Comparison of ENCODE assay signal across 16 cellular contexts in the genomic region with DNA sequence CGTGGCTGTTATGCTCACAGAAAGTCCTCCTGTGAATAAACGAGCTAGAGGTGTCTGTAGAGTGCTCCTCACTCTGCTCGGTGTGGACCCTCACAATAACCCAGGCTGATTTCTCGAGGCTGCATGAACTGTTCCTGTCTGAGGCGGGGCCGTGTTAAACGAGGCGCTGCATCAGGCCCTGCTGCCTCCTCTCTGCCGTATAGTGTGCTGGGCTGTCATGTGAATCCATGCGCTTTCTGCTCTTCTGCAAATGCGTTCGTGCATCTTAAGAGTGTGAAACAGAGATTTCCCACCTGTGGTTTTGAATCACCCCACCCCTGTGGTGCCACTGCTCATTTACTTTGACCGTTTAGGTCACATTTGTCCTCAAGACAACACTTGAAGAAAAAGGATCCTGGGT.
"Had no signal": no experiment of that assay in that cellular context is flagged by ENCODE, and none has a peak within 500 bp of the region (broad histone marks: within the 10 kb centered on the region; RNA-seq: fewer than 3 reads in every experiment).

No MANE protein-coding gene starts in this region.

- H3K4me3 ChIP-seq: breast epithelium, dorsolateral prefrontal cortex, thyroid gland, vagina had no signal

- DNase-seq: activated CD4-positive, alpha-beta T cell treated with anti-CD3 and anti-CD28 coated beads, Interleukin-2, amount 50 U/mL, for 48 hours; activated gamma-delta T cell treated with Interleukin-2 at 50 U/mL for 16 hours; activated naive CD8-positive, alpha-beta T cell treated with anti-CD3 and anti-CD28 coated beads, Interleukin-2, amount 10 ng/mL, durations not matched to agents 7 days and 5 days; activated T-cell treated with anti-CD3 and anti-CD28 coated beads, Interleukin-2, amount 50 U/mL, for 48 hours; anterior cingulate cortex; dorsolateral prefrontal cortex; stimulated activated CD4-positive, alpha-beta T cell treated with anti-CD3 and anti-CD28 coated beads, Interleukin-4, amount 100 ng/mL, for 4 hours; T-helper 2 cell; thyroid gland had no signal

- H3K27me3 ChIP-seq: breast epithelium, dorsolateral prefrontal cortex, thyroid gland, vagina had no signal

- H3K9me3 Mint-ChIP-seq: activated naive CD8-positive, alpha-beta T cell treated with anti-CD3 and anti-CD28 coated beads, Interleukin-2, amount 10 ng/mL, durations not matched to agents 7 days and 5 days; nephron had no signal

- H3K27ac Mint-ChIP-seq: activated naive CD8-positive, alpha-beta T cell treated with anti-CD3 and anti-CD28 coated beads, Interleukin-2, amount 10 ng/mL, durations not matched to agents 7 days and 5 days; nephron had no signal

- H3K36me3 ChIP-seq: breast epithelium had no signal

- H3K4me3 Mint-ChIP-seq: activated naive CD8-positive, alpha-beta T cell treated with anti-CD3 and anti-CD28 coated beads, Interleukin-2, amount 10 ng/mL, durations not matched to agents 7 days and 5 days; nephron had no signal

- ATAC-seq: activated CD4-positive, CD25-positive, alpha-beta regulatory T cell treated with anti-CD3 and anti-CD28 coated beads, Interleukin-2, amount 50 U/mL, for 24 hours; left lobe of liver had no signal

- FAIRE-seq: endometrium, islet of Langerhans had no signal

- H3K27ac ChIP-seq: breast epithelium, dorsolateral prefrontal cortex, thyroid gland, vagina had no signal

- H3K36me3 Mint-ChIP-seq: activated naive CD8-positive, alpha-beta T cell treated with anti-CD3 and anti-CD28 coated beads, Interleukin-2, amount 10 ng/mL, durations not matched to agents 7 days and 5 days had no signal

- H3K4me1 ChIP-seq: breast epithelium, thyroid gland, vagina had no signal

- H3K9me3 ChIP-seq: breast epithelium, thyroid gland, vagina had no signal

- H3K27me3 Mint-ChIP-seq: activated naive CD8-positive, alpha-beta T cell treated with anti-CD3 and anti-CD28 coated beads, Interleukin-2, amount 10 ng/mL, durations not matched to agents 7 days and 5 days had no signal

- H3K4me1 Mint-ChIP-seq: activated naive CD8-positive, alpha-beta T cell treated with anti-CD3 and anti-CD28 coated beads, Interleukin-2, amount 10 ng/mL, durations not matched to agents 7 days and 5 days; nephron had no signal
